18 cellular contexts compared by ENCODE assay signal in the genomic region with DNA sequence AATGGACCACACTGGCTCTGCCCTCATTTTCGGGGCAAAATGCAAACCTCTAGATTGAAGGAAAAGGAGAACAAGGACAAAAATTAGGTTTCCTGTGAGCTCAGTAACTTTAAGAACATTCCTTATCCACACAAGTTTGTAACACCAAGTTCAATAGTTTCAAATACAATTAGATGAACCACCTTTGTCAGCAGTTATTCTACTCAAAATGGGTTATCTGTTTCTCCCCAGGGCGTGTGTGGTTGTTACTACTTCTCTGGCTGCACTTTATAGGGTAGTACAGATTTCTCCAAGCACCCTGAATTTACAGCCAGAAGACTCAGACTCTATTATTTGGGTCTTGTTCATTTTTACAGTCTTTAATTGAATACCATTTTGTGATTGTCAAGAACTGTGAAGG. TPM values are rescaled to one million over a fixed set of nuclear protein-coding genes. Genes with fewer than 3 reads are reported as not detected.
DNase-seq lines count a peak whose midpoint lies in the region; ATAC-seq, FAIRE-seq and TF ChIP-seq lines count a peak whose summit lies in the region.
"Had no signal": no experiment of that assay in that cellular context is flagged by ENCODE, and none has a peak within 500 bp of the region (broad histone marks: within the 10 kb centered on the region; RNA-seq: fewer than 3 reads in every experiment).

No MANE protein-coding gene starts in this region.

- peak overlapping the region; percentile 41 for H3K14ac ChIP-seq in trophoblast cell (ENCODE audit: low read length)

- H3K27ac ChIP-seq in HepG2 (ENCODE audit: extremely low read length, insufficient read depth, low read length) (peak overlapping the region; percentile 1), right lobe of liver (no peak overlapping the region), OCI-LY3 (ENCODE audit: low read length) (no peak overlapping the region), trophoblast cell (ENCODE audit: low read depth, low read length) (no peak overlapping the region)
- H3K27ac ChIP-seq: 22Rv1; A549; BLaER1 treated with 17β-estradiol and CSF1 and Interleukin-3, amounts not matched to agents 10 nM and 100 nM; HL-60 had no signal

- 96% methylated on average over 2 of the region's 2 CpGs for WGBS in HepG2 (ENCODE audit: low lambda C conversion rate)
- 81% methylated on average over 2 of the region's 2 CpGs for WGBS in right lobe of liver (ENCODE audit: insufficient coverage, low coverage, low lambda C conversion rate, missing lambda C conversion rate)
- no CpG with 5 or more reads among the region's 2 CpGs for WGBS in trophoblast cell (ENCODE audit: extremely low coverage, insufficient coverage, insufficient read length)

- H3K4me3 ChIP-seq in HepG2 (replicated peaks in 1 of 3; ENCODE audit: insufficient read depth in 1 of 3, low read depth in 2 of 3, low read length in 3 of 3) = no peak overlapping the region
- no peak overlapping the region for H3K4me3 ChIP-seq in right lobe of liver
- no peak overlapping the region for H3K4me3 ChIP-seq in OCI-LY3 (ENCODE audit: low read length)
- H3K4me3 ChIP-seq in trophoblast cell (ENCODE audit: low read depth, low read length) = no peak overlapping the region
- H3K4me3 ChIP-seq: A549; BLaER1 treated with 17β-estradiol and CSF1 and Interleukin-3, amounts not matched to agents 10 nM and 100 nM; K562 had no signal

- BruUV-seq in HepG2 (replicated peaks; lab: Mats Ljungman, UMichigan) = no TSS peak

- H3K27me3 ChIP-seq in HepG2 (ENCODE audit: control insufficient read depth in 1 of 2, insufficient read depth in 2 of 2, low read length in 2 of 2) = no peaks in the 10 kb centered on the region
- H3K27me3 ChIP-seq in right lobe of liver = no peaks in the 10 kb centered on the region
- H3K27me3 ChIP-seq in OCI-LY3 (ENCODE audit: low read depth, low read length) = no peaks in the 10 kb centered on the region
- H3K27me3 ChIP-seq in trophoblast cell (ENCODE audit: insufficient read depth, low read length) = no peaks in the 10 kb centered on the region
- H3K27me3 ChIP-seq: BLaER1 treated with 17β-estradiol and CSF1 and Interleukin-3, amounts not matched to agents 10 nM and 100 nM had no signal

- in situ Hi-C loops in HepG2 (cut with HindIII; ENCODE audit: extremely low pct_ligation_motif_present, low pct_unique_long_range_greater_than_20kb) = no loop called here

- no peak overlapping the region for H3K9ac ChIP-seq in HepG2 (ENCODE audit: insufficient read depth, low read depth, low read length)
- H3K9ac ChIP-seq in OCI-LY3 (ENCODE audit: low read length) = no peak overlapping the region
- no peak overlapping the region for H3K9ac ChIP-seq in trophoblast cell (ENCODE audit: low read length)
- H3K9ac ChIP-seq: BLaER1 treated with 17β-estradiol and CSF1 and Interleukin-3, amounts not matched to agents 10 nM and 100 nM had no signal

- H4K20me1 ChIP-seq in HepG2 (ENCODE audit: insufficient read depth, low read length) (no peaks in the 10 kb centered on the region), OCI-LY3 (ENCODE audit: insufficient read depth, low read length) (no peaks in the 10 kb centered on the region)
- H4K20me1 ChIP-seq: BLaER1 treated with 17β-estradiol and CSF1 and Interleukin-3, amounts not matched to agents 10 nM and 100 nM had no signal

- H4K8ac ChIP-seq in trophoblast cell (ENCODE audit: low read depth, low read length) = no peak overlapping the region

- no peak for DNase-seq in HepG2 (ENCODE audit: low spot score)
- no peak for DNase-seq in right lobe of liver
- no peak for DNase-seq in trophoblast cell
- no peak for DNase-seq in AG08396 (ENCODE audit: low spot score)
- DNase-seq in COLO668 (lab: John Stamatoyannopoulos, UW; ENCODE audit: unreplicated experiment) = no peak
- DNase-seq: CD8-positive, alpha-beta T cell; COR-L47; GDM1; HCEC 1CT; IMR-90 had no signal

- H3K9me3 ChIP-seq in HepG2 (ENCODE audit: low read length) (no peaks in the 10 kb centered on the region), right lobe of liver (no peaks in the 10 kb centered on the region), OCI-LY3 (ENCODE audit: insufficient read depth, low read length) (no peaks in the 10 kb centered on the region), trophoblast cell (ENCODE audit: insufficient read depth, low read depth, low read length) (no peaks in the 10 kb centered on the region)
- H3K9me3 ChIP-seq: A549; BLaER1 treated with 17β-estradiol and CSF1 and Interleukin-3, amounts not matched to agents 10 nM and 100 nM had no signal

- no peak for TF ChIP-seq EP300 in HepG2 (IDR thresholded peaks at IDR 0.05; ENCODE audit: low read depth in 2 of 2, low read length in 2 of 2)
- TF ChIP-seq EP300 in HepG2 (CRISPR knock-in tag; IDR thresholded peaks at IDR 0.05; ENCODE audit: borderline replicate concordance) = no peak

- no peak overlapping the region for H4K12ac ChIP-seq in trophoblast cell (ENCODE audit: low read depth, low read length)

- H2BK5ac ChIP-seq in trophoblast cell (ENCODE audit: low read depth, low read length, poor library complexity) = no peak overlapping the region

- H3K36me3 ChIP-seq in HepG2 (replicated peaks in 1 of 2; ENCODE audit: control insufficient read depth in 1 of 2, insufficient read depth in 2 of 2, low read length in 2 of 2) = no peaks in the 10 kb centered on the region
- H3K36me3 ChIP-seq in right lobe of liver = no peaks in the 10 kb centered on the region
- no peaks in the 10 kb centered on the region for H3K36me3 ChIP-seq in OCI-LY3 (replicated peaks; ENCODE audit: low read depth, low read length)
- no peaks in the 10 kb centered on the region for H3K36me3 ChIP-seq in trophoblast cell (ENCODE audit: control insufficient read depth in 1 of 2, insufficient read depth in 2 of 2, low read length in 2 of 2)
- H3K36me3 ChIP-seq: BLaER1 treated with 17β-estradiol and CSF1 and Interleukin-3, amounts not matched to agents 10 nM and 100 nM had no signal

- peak overlapping the region; percentile 53; the same call in 1 of the 2 replicates for H3K4me2 ChIP-seq in HepG2 (ENCODE audit: low read depth, low read length)
- peak overlapping the region; percentile 2; the same call in 1 of the 2 replicates for H3K4me2 ChIP-seq in OCI-LY3 (ENCODE audit: low read length)
- no peak overlapping the region for H3K4me2 ChIP-seq in trophoblast cell (ENCODE audit: low read length)
- H3K4me2 ChIP-seq: A549 had no signal

- TF ChIP-seq POLR2A in HepG2 (IDR thresholded peaks at IDR 0.05; ENCODE audit: insufficient read depth in 1 of 2, low read depth in 2 of 2, low read length in 2 of 2) = no peak
- TF ChIP-seq POLR2A in right lobe of liver (IDR thresholded peaks at IDR 0.05) = no peak

- POLR2A ChIA-PET in HepG2 (lab: Yijun Ruan, JAX) = no interaction called here

- H4K91ac ChIP-seq in trophoblast cell (ENCODE audit: low read depth, low read length) = peak overlapping the region; percentile 52

- H3K4me1 ChIP-seq in HepG2 (ENCODE audit: insufficient read depth, low read length) (peaks cover 34% of the 10 kb centered on the region), right lobe of liver (no peaks in the 10 kb centered on the region), OCI-LY3 (ENCODE audit: low read length) (peaks cover 64% of the 10 kb centered on the region), trophoblast cell (ENCODE audit: control insufficient read depth in 1 of 2, insufficient read depth in 2 of 2, low read length in 2 of 2) (peaks cover 2 to 3% of the 10 kb centered on the region in 2 experiments)

- peak overlapping the region; percentile 89 for H2AK5ac ChIP-seq in trophoblast cell (ENCODE audit: low read length)

- H3K79me1 ChIP-seq in trophoblast cell (ENCODE audit: low read length) = peaks cover 2% of the 10 kb centered on the region

- no peak overlapping the region for H2AFZ ChIP-seq in HepG2 (ENCODE audit: low read length)
- 0 out of 2 replicates have a peak overlapping the region, but pooled peaks have one; percentile 14 for H2AFZ ChIP-seq in OCI-LY3 (ENCODE audit: low read depth, low read length)
- peak overlapping the region; percentile 51 for H2AFZ ChIP-seq in trophoblast cell (ENCODE audit: insufficient read depth, low read length, poor library complexity)

- H3K79me2 ChIP-seq in HepG2 (ENCODE audit: insufficient read depth, low read length) (no peaks in the 10 kb centered on the region), OCI-LY3 (ENCODE audit: low read length) (no peaks in the 10 kb centered on the region), trophoblast cell (ENCODE audit: control insufficient read depth, insufficient read depth, low read length, poor library complexity) (no peaks in the 10 kb centered on the region)

- CTCF ChIA-PET in HepG2 (lab: Yijun Ruan, JAX; ENCODE audit: low intra/inter-chr PET ratio, low total read pairs) = no interaction called here

- TF ChIP-seq RAD21 in HepG2 (CRISPR knock-in tag; IDR thresholded peaks at IDR 0.05) = no peak

- intact Hi-C loops in HepG2 (cut with micrococcal nuclease; ENCODE audit: unreplicated experiment) = loop anchor here (1.0 kb wide), 1 partner anchor 45 kb away; a partner anchor contains a TSS
- intact Hi-C loops in right lobe of liver (cut with DNase I) = no loop called here

- FAIRE-seq in HepG2 (lab: Jason Lieb, UNC) = no peak
- FAIRE-seq: A549, D721Med, K562 had no signal

- peak overlapping the region; percentile 89 for H2BK12ac ChIP-seq in trophoblast cell (ENCODE audit: low read length)

- no peak overlapping the region for H3K23ac ChIP-seq in trophoblast cell (ENCODE audit: low read length)

- TF ChIP-seq CTCF in HepG2 (CRISPR knock-in tag; IDR thresholded peaks at IDR 0.05) (no peak), right lobe of liver (IDR thresholded peaks at IDR 0.05) (no peak), OCI-LY3 (IDR thresholded peaks at IDR 0.05; ENCODE audit: low read depth, low read length) (no peak)

- no peak overlapping the region for H3K18ac ChIP-seq in trophoblast cell (ENCODE audit: low read length)

- ATAC-seq in HepG2 (peak; percentile 27; the same call in 2 of the 3 replicates), right lobe of liver (no peak), GM18867 (IDR thresholded peaks at IDR 0.05; ENCODE audit: unreplicated experiment) (no peak)
- ATAC-seq: A549; CD8-positive, alpha-beta T cell; K562 had no signal

- H3K4ac ChIP-seq in trophoblast cell (ENCODE audit: low read depth, low read length) = no peak overlapping the region

- peak overlapping the region; percentile 28 for H2BK120ac ChIP-seq in trophoblast cell (ENCODE audit: insufficient read depth, low read length, poor library complexity)

RNA-seq across cellular contexts. Expression of a gene that starts 45.0 kb away (rescaled TPM):
- 96.0 and 96.1 TPM in 2 replicates for total RNA-seq in HepG2 (2016; rRNA removed; fragmentation: Illumina TruSeq; extraction: Trizol)
- 65.4 and 82.9 TPM in 2 replicates for total RNA-seq in HepG2 (2016; cell fraction: cytosol; rRNA removed; fragmentation: Illumina TruSeq; extraction: Trizol; ENCODE audit: low read depth)
- 99.7 and 101 TPM in 2 replicates for total RNA-seq in HepG2 (2016; cell fraction: insoluble cytoplasmic fraction; rRNA removed; fragmentation: Illumina TruSeq; extraction: Trizol)
- total RNA-seq in HepG2 (2016; cell fraction: membrane; rRNA removed; fragmentation: Illumina TruSeq; extraction: Trizol) = 65.8 and 69.1 TPM in 2 replicates
- 205 and 214 TPM in 2 replicates for total RNA-seq in HepG2 (2016; cell fraction: nucleus; rRNA removed; fragmentation: Illumina TruSeq; extraction: Trizol)
- polyA plus RNA-seq in HepG2 (2011; rRNA removed) = 66.9 and 67.0 TPM in 2 replicates
- polyA plus RNA-seq in HepG2 (2011; cell fraction: cytosol; rRNA removed) = 27.9 and 40.9 TPM in 2 replicates
- 64.3 and 75.4 TPM in 2 replicates for polyA plus RNA-seq in HepG2 (2011; cell fraction: nucleus; rRNA removed)
- 107 and 108 TPM in 2 replicates for polyA plus RNA-seq in HepG2 (2012)
- 45.0 and 56.0 TPM in 2 replicates for polyA plus RNA-seq in HepG2 (2016; cell fraction: cytosol; fragmentation: Illumina TruSeq; extraction: Trizol; ENCODE audit: low read depth)
- polyA plus RNA-seq in HepG2 (2016; cell fraction: insoluble cytoplasmic fraction; fragmentation: Illumina TruSeq; extraction: Trizol; ENCODE audit: low read depth) = 87.1 and 87.7 TPM in 2 replicates
- 48.7 and 59.8 TPM in 2 replicates for polyA plus RNA-seq in HepG2 (2016; cell fraction: membrane; fragmentation: Illumina TruSeq; extraction: Trizol; ENCODE audit: low read depth)
- polyA plus RNA-seq in HepG2 (2016; cell fraction: nucleus; fragmentation: Illumina TruSeq; extraction: Trizol; ENCODE audit: insufficient read depth, low read depth) = 83.7 and 91.8 TPM in 2 replicates
- polyA minus RNA-seq in HepG2 (2011; rRNA and poly(A)+ RNA removed; ENCODE audit: low replicate concordance) = 8.0 and 20.2 TPM in 2 replicates
- 34.8 and 35.3 TPM in 2 replicates for polyA minus RNA-seq in HepG2 (2011; cell fraction: cytosol; rRNA and poly(A)+ RNA removed)
- 549 and 577 TPM in 2 replicates for polyA minus RNA-seq in HepG2 (2011; cell fraction: nucleus; rRNA and poly(A)+ RNA removed)
- 10 to 100 TPM; 25.4 to 46.4 (median 36.0) TPM for total RNA-seq in right lobe of liver
- 73.9 and 77.5 TPM in 2 replicates for polyA plus RNA-seq in trophoblast cell (2013)
